ENCODE assay signal across 8 cellular contexts in the genomic region with DNA sequence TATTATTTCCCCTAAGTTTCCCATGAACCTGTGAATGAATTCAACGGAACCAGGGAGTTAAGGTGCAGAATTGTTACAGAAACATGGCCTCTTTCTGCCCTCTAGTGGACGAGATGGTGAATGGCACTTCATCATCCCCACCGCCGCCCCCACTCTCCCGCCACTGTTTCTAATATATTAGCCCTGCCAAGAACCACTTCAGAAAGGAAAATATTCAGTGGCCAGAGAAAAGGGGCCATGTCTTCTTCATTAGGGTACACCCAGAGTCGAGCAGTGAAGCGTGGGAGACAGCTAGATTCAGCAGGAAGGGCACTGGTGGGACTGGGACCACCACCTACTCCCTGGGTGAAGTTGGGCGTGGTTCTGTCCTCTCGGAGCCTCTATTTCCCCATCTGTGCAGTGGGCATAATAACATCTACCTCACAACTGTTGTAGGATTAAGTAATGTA. TPM values are rescaled to one million over a fixed set of nuclear protein-coding genes. Genes with fewer than 3 reads are reported as not detected.
DNase-seq lines count a peak whose midpoint lies in the region; ATAC-seq and TF ChIP-seq lines count a peak whose summit lies in the region.

No MANE protein-coding gene starts in this region.

- H3K27ac ChIP-seq in aorta (ENCODE audit: low read depth in 1 of 2, low read length in 2 of 2) = no peak overlapping the region

- TF ChIP-seq POLR2A in erythroblast (IDR thresholded peaks at IDR 0.05; ENCODE audit: low read length) = no peak

- WGBS in aorta, 2 donors = 10 to 11% methylated on average over 9 of the region's 9 CpGs

- peak; percentile 30 for DNase-seq in activated gamma-delta T cell treated with Interleukin-2 at 50 U/mL for 16 hours
- no peak for DNase-seq in activated gamma-delta T cell (lab: John Stamatoyannopoulos, UW)
- DNase-seq in NCI-H1694 (lab: John Stamatoyannopoulos, UW) = peak; percentile 38
- DNase-seq in activated CD4-positive, alpha-beta T cell treated with anti-CD3 and anti-CD28 coated beads for 48 hours = peak; percentile 49
- peak; percentile 28 to 64 for DNase-seq in erythroblast (lab: John Stamatoyannopoulos, UW)
- DNase-seq in nephron progenitor cell = peak; percentile 57
- no peak for DNase-seq in aorta
- DNase-seq in mesenteric fat pad (ENCODE audit: low spot score) = no peak

- H3K27me3 ChIP-seq in aorta (ENCODE audit: control insufficient read depth in 1 of 2, insufficient read depth in 2 of 2, low read length in 1 of 2) = no peaks in the 10 kb centered on the region

- H3K4me1 Mint-ChIP-seq in nephron progenitor cell = peaks cover 19% of the 10 kb centered on the region

- peak; percentile 85 for ATAC-seq in aorta (ENCODE audit: low FRiP score)

- H3K27me3 Mint-ChIP-seq in nephron progenitor cell (ENCODE audit: low read depth, poor library complexity) = peaks cover 38% of the 10 kb centered on the region

- H3K36me3 ChIP-seq in aorta (ENCODE audit: control insufficient read depth in 1 of 2, insufficient read depth in 2 of 2, low read length in 1 of 2) = no peaks in the 10 kb centered on the region

- no peaks in the 10 kb centered on the region for H3K36me3 Mint-ChIP-seq in nephron progenitor cell (ENCODE audit: low read depth)

- no peaks in the 10 kb centered on the region for H3K9me3 ChIP-seq in aorta (ENCODE audit: control insufficient read depth, low read length)

- H3K27ac Mint-ChIP-seq in nephron progenitor cell = no peak overlapping the region

- H3K4me3 ChIP-seq in aorta (ENCODE audit: low read length in 2 of 2) = no peak overlapping the region

- peaks cover 8% of the 10 kb centered on the region for H3K9me3 Mint-ChIP-seq in nephron progenitor cell

- no peaks in the 10 kb centered on the region for H3K4me1 ChIP-seq in aorta (ENCODE audit: control insufficient read depth in 1 of 2, insufficient read depth in 2 of 2, low read length in 2 of 2)

- intact Hi-C loops in aorta (cut with DNase I) = loop anchor here (1.0 to 10.0 kb wide), 4 partner anchors 78 to 398 kb away; no protein-coding TSS in a partner anchor

- H3K4me3 Mint-ChIP-seq in nephron progenitor cell = no peak overlapping the region

- peak; percentile 80 for TF ChIP-seq CTCF in nephron progenitor cell (IDR thresholded peaks at IDR 0.05)

RNA-seq across cellular contexts. Expression of a gene that starts 46.4 kb away (rescaled TPM):
- total RNA-seq in aorta = under 1 TPM in 1 of 2 donors, not detected in 1; 0.36 TPM
- 1 to 10 TPM in 1 of 2 donors, under 1 TPM in 1; 0.08 to 2.0 TPM for polyA plus RNA-seq in aorta
- not detected for total RNA-seq in mesenteric fat pad

Comparison
In these comparisons a context has a peak if more than half of its experiments do, and no peak if none do; other contexts are left out.
1. DNase-seq: peak in activated gamma-delta T cell treated with Interleukin-2 at 50 U/mL for 16 hours (single experiment), NCI-H1694 (single experiment), activated CD4-positive, alpha-beta T cell treated with anti-CD3 and anti-CD28 coated beads for 48 hours (single experiment), erythroblast (2 of 2) and nephron progenitor cell (single experiment); none in activated gamma-delta T cell (single experiment), aorta (0 of 2) and mesenteric fat pad (single experiment).